Comparison of ENCODE assay signal across 23 cellular contexts in the genomic region with DNA sequence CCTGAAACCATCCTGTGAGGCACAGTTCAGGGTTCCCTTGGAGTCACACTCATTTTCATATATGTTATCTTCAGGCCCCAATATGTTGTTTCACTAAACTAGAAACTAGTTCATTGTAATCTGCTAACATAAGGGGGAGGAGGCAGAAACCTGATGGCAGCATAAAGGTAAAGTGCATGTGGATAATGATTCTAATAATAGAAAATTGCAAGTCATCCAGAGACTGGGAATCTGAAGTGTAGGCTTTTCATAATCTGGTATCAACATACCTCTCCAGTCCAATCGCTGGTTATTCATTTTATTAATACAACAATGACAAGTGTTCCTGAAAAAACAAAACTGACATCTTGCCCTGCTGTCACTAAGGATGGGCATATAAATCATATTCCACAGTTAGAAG.
"Had no signal": no experiment of that assay in that cellular context is flagged by ENCODE, and none has a peak within 500 bp of the region (broad histone marks: within the 10 kb centered on the region; RNA-seq: fewer than 3 reads in every experiment).

No MANE protein-coding gene starts in this region.

- H3K36me3 Mint-ChIP-seq: activated naive CD4-positive, alpha-beta T cell treated with anti-CD3 and anti-CD28 coated beads, Interleukin-2, amount 10 ng/mL, durations not matched to agents 7 days and 5 days; naive B cell; type B pancreatic cell had no signal

- H3K9me3 Mint-ChIP-seq: neural crest cell, type B pancreatic cell had no signal

- ATAC-seq: left lung, sciatic nerve had no signal

- H3K27ac Mint-ChIP-seq: activated naive CD4-positive, alpha-beta T cell treated with anti-CD3 and anti-CD28 coated beads, Interleukin-2, amount 10 ng/mL, durations not matched to agents 7 days and 5 days; naive B cell; type B pancreatic cell had no signal

- DNase-seq: activated CD4-positive, alpha-beta T cell treated with anti-CD3 and anti-CD28 coated beads for 1 hour; activated CD8-positive, alpha-beta memory T cell treated with anti-CD3 and anti-CD28 coated beads for 24 hours; activated CD8-positive, alpha-beta memory T cell treated with anti-CD3 and anti-CD28 coated beads, Interleukin-2, amount 50 U/mL, for 48 hours; activated effector memory CD4-positive, alpha-beta T cell treated with Interleukin-2 at 50 U/mL for 16 hours; activated naive CD4-positive, alpha-beta T cell treated with anti-CD3 and anti-CD28 coated beads, Interleukin-2, amount 10 ng/mL, durations not matched to agents 7 days and 5 days; activated T-cell treated with anti-CD3 and anti-CD28 coated beads, Interleukin-2, amount 50 U/mL, for 48 hours; aorta; brain microvascular endothelial cell; colonic mucosa; erythroblast; foreskin melanocyte; glutamatergic neuron; hypothalamus; left lung; naive B cell; psoas muscle; stimulated activated CD4-positive, alpha-beta T cell treated with anti-CD3 and anti-CD28 coated beads, Interleukin-4, amount 100 ng/mL, for 1 hour; stomach; testis; WERI-Rb-1 had no signal
